Comparison of ENCODE assay signal across 1 cellular context in the genomic region with DNA sequence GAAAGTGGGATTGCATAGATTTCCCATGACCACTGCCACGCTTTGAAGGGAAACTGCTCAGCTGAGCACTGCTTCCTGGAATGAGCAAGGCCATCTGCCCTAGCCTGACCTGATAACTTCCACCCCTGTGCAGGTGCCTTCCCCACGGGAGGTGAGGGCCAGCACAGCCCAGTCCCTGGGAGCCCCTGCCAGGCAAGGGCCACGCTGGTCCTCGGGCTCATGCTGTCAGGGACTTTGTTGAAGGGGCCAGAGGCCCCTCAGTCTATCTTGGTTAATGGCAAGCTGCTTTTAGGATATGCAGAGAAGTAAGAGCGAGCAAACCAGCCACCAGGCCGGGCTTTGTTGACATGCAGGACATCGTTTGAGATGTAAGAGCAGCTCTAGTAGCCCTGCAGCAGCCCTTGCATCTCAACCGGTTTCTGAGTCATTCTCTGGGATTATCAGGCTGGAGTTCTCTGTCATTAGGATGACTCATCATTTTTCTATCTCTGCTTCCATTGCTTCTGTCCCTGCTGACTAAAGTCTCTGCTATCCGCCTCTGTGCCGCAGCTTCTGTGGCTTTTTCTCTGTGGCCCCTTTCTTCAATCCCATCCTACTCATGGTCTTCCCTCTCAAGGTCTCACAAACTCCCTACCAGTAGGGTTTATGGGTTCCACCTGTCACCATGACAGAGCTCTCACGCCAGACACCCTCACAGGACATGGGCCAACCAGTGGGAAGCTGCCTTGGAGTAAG.
TF ChIP-seq lines count a peak whose summit lies in the region.

No MANE protein-coding gene starts in this region.

TF ChIP-seq in HepG2, 621 proteins besides CTCF, POLR2A, EP300 and RAD21 (continued from another document and continues in another):
- TF ChIP-seq, protein P1, sequence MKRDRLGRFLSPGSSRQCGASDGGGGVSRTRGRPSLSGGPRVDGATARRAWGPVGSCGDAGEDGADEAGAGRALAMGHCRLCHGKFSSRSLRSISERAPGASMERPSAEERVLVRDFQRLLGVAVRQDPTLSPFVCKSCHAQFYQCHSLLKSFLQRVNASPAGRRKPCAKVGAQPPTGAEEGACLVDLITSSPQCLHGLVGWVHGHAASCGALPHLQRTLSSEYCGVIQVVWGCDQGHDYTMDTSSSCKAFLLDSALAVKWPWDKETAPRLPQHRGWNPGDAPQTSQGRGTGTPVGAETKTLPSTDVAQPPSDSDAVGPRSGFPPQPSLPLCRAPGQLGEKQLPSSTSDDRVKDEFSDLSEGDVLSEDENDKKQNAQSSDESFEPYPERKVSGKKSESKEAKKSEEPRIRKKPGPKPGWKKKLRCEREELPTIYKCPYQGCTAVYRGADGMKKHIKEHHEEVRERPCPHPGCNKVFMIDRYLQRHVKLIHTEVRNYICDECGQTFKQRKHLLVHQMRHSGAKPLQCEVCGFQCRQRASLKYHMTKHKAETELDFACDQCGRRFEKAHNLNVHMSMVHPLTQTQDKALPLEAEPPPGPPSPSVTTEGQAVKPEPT (CRISPR knock-in tag; IDR thresholded peaks at IDR 0.05; ENCODE audit: low read depth): no peak
- no peak for TF ChIP-seq ZNF737 (CRISPR knock-in tag; IDR thresholded peaks at IDR 0.05; ENCODE audit: borderline replicate concordance)
- TF ChIP-seq ZNF747 (CRISPR knock-in tag; IDR thresholded peaks at IDR 0.05; ENCODE audit: borderline replicate concordance): no peak
- TF ChIP-seq YY1 (IDR thresholded peaks at IDR 0.05; ENCODE audit: insufficient read depth, insufficient replicate concordance, low read depth, low read length): no peak
- TF ChIP-seq CBFB (CRISPR knock-in tag; IDR thresholded peaks at IDR 0.05): no peak
- TF ChIP-seq ZNF660 (CRISPR knock-in tag; IDR thresholded peaks at IDR 0.05; ENCODE audit: borderline replicate concordance, low read depth): no peak
- TF ChIP-seq ZNF251 (CRISPR knock-in tag; IDR thresholded peaks at IDR 0.05): no peak
- no peak for TF ChIP-seq ZNF230 (CRISPR knock-in tag; IDR thresholded peaks at IDR 0.05)
- TF ChIP-seq, protein P2, sequence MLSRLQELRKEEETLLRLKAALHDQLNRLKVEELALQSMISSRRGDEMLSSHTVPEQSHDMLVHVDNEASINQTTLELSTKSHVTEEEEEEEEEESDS (CRISPR knock-in tag; IDR thresholded peaks at IDR 0.05; ENCODE audit: borderline replicate concordance): no peak
- no peak for TF ChIP-seq YEATS4 (CRISPR knock-in tag; IDR thresholded peaks at IDR 0.05; ENCODE audit: borderline replicate concordance)
- peak; percentile 13; the same call in 1 of the 2 replicates for TF ChIP-seq SP2 (CRISPR knock-in tag; IDR thresholded peaks at IDR 0.05)
- TF ChIP-seq USF2 (IDR thresholded peaks at IDR 0.05; ENCODE audit: low read depth, low read length): no peak
- no peak for TF ChIP-seq USF2 (CRISPR knock-in tag; IDR thresholded peaks at IDR 0.05; ENCODE audit: borderline replicate concordance)
- TF ChIP-seq ZNF644 (CRISPR knock-in tag; IDR thresholded peaks at IDR 0.05; ENCODE audit: low read depth): no peak
- no peak for TF ChIP-seq SALL2 (CRISPR knock-in tag; IDR thresholded peaks at IDR 0.05)
- no peak for TF ChIP-seq GMEB1 (CRISPR knock-in tag; IDR thresholded peaks at IDR 0.05; ENCODE audit: borderline replicate concordance)
- no peak for TF ChIP-seq STAG1 (CRISPR knock-in tag; IDR thresholded peaks at IDR 0.05)
- no peak for TF ChIP-seq TAF15 (IDR thresholded peaks at IDR 0.05; ENCODE audit: low read depth, low read length, poor library complexity, severe bottlenecking)
- TF ChIP-seq ZIK1 (CRISPR knock-in tag; IDR thresholded peaks at IDR 0.05; ENCODE audit: borderline replicate concordance, low read depth): no peak
- TF ChIP-seq ZBTB8A (CRISPR knock-in tag; IDR thresholded peaks at IDR 0.05; ENCODE audit: borderline replicate concordance, low read depth): no peak
- TF ChIP-seq TEAD3 (CRISPR knock-in tag; optimal IDR thresholded peaks at IDR 0.05; ENCODE audit: borderline replicate concordance): peak; percentile 16
- TF ChIP-seq GATA4 (IDR thresholded peaks at IDR 0.05; ENCODE audit: borderline replicate concordance, low read depth): no peak
- peak; percentile 37; the same call in 1 of the 2 replicates for TF ChIP-seq ARID4A (CRISPR knock-in tag; IDR thresholded peaks at IDR 0.05; ENCODE audit: borderline replicate concordance)
- no peak for TF ChIP-seq HOXA7 (CRISPR knock-in tag; IDR thresholded peaks at IDR 0.05)
- TF ChIP-seq CREBL2 (CRISPR knock-in tag; IDR thresholded peaks at IDR 0.05; ENCODE audit: borderline replicate concordance): no peak
- TF ChIP-seq CREB1 (IDR thresholded peaks at IDR 0.05): no peak
- TF ChIP-seq CREB1 (CRISPR knock-in tag; IDR thresholded peaks at IDR 0.05): no peak
- TF ChIP-seq ERF (CRISPR knock-in tag; IDR thresholded peaks at IDR 0.05): 0 out of 2 replicates have a peak, but pooled peaks have one; percentile 17
- TF ChIP-seq, protein P3, sequence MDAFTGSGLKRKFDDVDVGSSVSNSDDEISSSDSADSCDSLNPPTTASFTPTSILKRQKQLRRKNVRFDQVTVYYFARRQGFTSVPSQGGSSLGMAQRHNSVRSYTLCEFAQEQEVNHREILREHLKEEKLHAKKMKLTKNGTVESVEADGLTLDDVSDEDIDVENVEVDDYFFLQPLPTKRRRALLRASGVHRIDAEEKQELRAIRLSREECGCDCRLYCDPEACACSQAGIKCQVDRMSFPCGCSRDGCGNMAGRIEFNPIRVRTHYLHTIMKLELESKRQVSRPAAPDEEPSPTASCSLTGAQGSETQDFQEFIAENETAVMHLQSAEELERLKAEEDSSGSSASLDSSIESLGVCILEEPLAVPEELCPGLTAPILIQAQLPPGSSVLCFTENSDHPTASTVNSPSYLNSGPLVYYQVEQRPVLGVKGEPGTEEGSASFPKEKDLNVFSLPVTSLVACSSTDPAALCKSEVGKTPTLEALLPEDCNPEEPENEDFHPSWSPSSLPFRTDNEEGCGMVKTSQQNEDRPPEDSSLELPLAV (CRISPR knock-in tag; conservative IDR thresholded peaks at IDR 0.05; ENCODE audit: low read depth): no peak
- TF ChIP-seq DDIT3 (CRISPR knock-in tag; IDR thresholded peaks at IDR 0.05): no peak
- TF ChIP-seq AGO1 (IDR thresholded peaks at IDR 0.05; ENCODE audit: low read depth, low read length, poor library complexity, severe bottlenecking): no peak
- TF ChIP-seq KLF16 (CRISPR knock-in tag; IDR thresholded peaks at IDR 0.05): no peak
- TF ChIP-seq ZNF460 (CRISPR knock-in tag; IDR thresholded peaks at IDR 0.05; ENCODE audit: borderline replicate concordance): no peak
- no peak for TF ChIP-seq ZKSCAN8 (CRISPR knock-in tag; IDR thresholded peaks at IDR 0.05; ENCODE audit: borderline replicate concordance)
- no peak for TF ChIP-seq JUNB (CRISPR knock-in tag; IDR thresholded peaks at IDR 0.05; ENCODE audit: borderline replicate concordance)
- no peak for TF ChIP-seq SAFB2 (CRISPR knock-in tag; IDR thresholded peaks at IDR 0.05; ENCODE audit: borderline replicate concordance, low read depth)
- no peak for TF ChIP-seq TFE3 (CRISPR knock-in tag; IDR thresholded peaks at IDR 0.05)
